In the genomic region with DNA sequence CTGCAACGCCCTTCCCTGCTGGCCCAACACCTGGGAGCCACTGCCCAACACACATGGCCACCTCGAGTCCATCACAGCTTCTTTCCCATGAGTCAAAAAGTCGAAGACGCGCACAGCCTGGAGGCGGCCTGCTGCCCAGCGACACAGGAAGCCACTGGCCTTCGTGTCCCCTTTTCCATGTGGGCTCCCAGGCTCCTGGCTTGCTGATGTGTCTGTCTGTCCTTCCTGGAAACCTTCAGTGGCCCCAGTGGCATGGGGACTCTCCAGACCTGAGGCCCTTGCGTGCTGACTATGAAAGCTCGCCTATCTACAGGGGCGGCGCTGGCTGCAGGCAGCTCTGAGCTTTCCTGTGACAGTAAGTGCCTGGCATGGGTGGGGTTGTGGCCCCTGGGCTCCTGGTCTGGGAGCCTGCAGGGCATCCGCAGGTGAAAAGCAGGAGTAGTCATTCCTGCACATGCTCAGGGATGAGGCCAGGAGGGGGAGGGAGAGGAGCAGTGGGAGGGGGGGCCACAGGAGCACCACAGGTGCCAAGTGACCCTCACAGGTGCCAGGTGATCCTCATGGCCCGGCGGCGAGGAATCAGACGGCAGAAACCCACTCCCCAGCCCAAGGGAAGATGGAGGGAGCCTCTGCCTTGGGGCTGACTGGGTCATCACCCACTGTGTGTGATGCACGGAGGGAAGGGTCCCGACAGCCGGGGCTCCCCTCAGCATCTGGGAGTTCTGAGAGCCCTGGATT, we compare ENCODE assay signal across 9 cellular contexts. TPM values are rescaled to one million over a fixed set of nuclear protein-coding genes. Genes with fewer than 3 reads are reported as not detected.
DNase-seq lines count a peak whose midpoint lies in the region; ATAC-seq and TF ChIP-seq lines count a peak whose summit lies in the region.
"Had no signal": no experiment of that assay in that cellular context is flagged by ENCODE, and none has a peak within 500 bp of the region (broad histone marks: within the 10 kb centered on the region; RNA-seq: fewer than 3 reads in every experiment).

No MANE protein-coding gene starts in this region.

- peak overlapping the region; percentile 7 for H3K27ac Mint-ChIP-seq in activated naive CD4-positive, alpha-beta T cell treated with anti-CD3 and anti-CD28 coated beads, Interleukin-2, amount 10 ng/mL, durations not matched to agents 7 days and 5 days
- H3K27ac Mint-ChIP-seq in type B pancreatic cell, result peak overlapping the region; percentile 55

- H3K27ac ChIP-seq in duodenal mucosa (ENCODE audit: low read depth, low read length) (peak overlapping the region; percentile 87), osteoblast (ENCODE audit: low read depth, low read length) (peak overlapping the region; percentile 90)

- TF ChIP-seq CTCF in osteoblast (IDR thresholded peaks at IDR 0.05; ENCODE audit: extremely low read depth, low read depth, low read length) (no peak), type B pancreatic cell (conservative IDR thresholded peaks at IDR 0.05) (no peak)

- H3K27me3 ChIP-seq in duodenal mucosa (ENCODE audit: control insufficient read depth in 1 of 2, insufficient read depth in 2 of 2, low read length in 2 of 2) (no peaks in the 10 kb centered on the region), osteoblast (ENCODE audit: insufficient read depth, low read length) (no peaks in the 10 kb centered on the region)

- H3K9me3 ChIP-seq in duodenal mucosa (ENCODE audit: control insufficient read depth in 1 of 2, low read length in 2 of 2) (no peaks in the 10 kb centered on the region), osteoblast (ENCODE audit: low read depth, low read length) (no peaks in the 10 kb centered on the region)

- H3K4me1 ChIP-seq in duodenal mucosa (ENCODE audit: control insufficient read depth in 1 of 2, insufficient read depth in 2 of 2, low read length in 2 of 2) (peaks cover 84 to 86% of the 10 kb centered on the region in 2 donors), osteoblast (ENCODE audit: insufficient read depth, low read length) (peaks cover 79% of the 10 kb centered on the region)

- H3K9ac ChIP-seq in duodenal mucosa (ENCODE audit: low read depth in 1 of 2, low read length in 2 of 2), result peak overlapping the region in 1 of 2 donors; percentile 43

- no peak overlapping the region for H3K4me3 ChIP-seq in duodenal mucosa (ENCODE audit: low read depth in 1 of 2, low read length in 2 of 2)
- no peak overlapping the region for H3K4me3 ChIP-seq in osteoblast (ENCODE audit: insufficient read depth, low read length)

- H2AFZ ChIP-seq in osteoblast (ENCODE audit: low read length), result no peak overlapping the region

- H3K9me3 Mint-ChIP-seq in activated naive CD4-positive, alpha-beta T cell treated with anti-CD3 and anti-CD28 coated beads, Interleukin-2, amount 10 ng/mL, durations not matched to agents 7 days and 5 days, result no peaks in the 10 kb centered on the region
- no peaks in the 10 kb centered on the region for H3K9me3 Mint-ChIP-seq in type B pancreatic cell

- peaks cover 83% of the 10 kb centered on the region for H4K20me1 ChIP-seq in osteoblast (ENCODE audit: insufficient read depth, low read length)

- peaks cover 36% of the 10 kb centered on the region for H3K36me3 Mint-ChIP-seq in activated naive CD4-positive, alpha-beta T cell treated with anti-CD3 and anti-CD28 coated beads, Interleukin-2, amount 10 ng/mL, durations not matched to agents 7 days and 5 days
- peaks cover 3% of the 10 kb centered on the region for H3K36me3 Mint-ChIP-seq in type B pancreatic cell

- H3K36me3 ChIP-seq in duodenal mucosa (ENCODE audit: control insufficient read depth in 1 of 2, insufficient read depth in 2 of 2, low read length in 2 of 2) (peaks cover 0 to 25% of the 10 kb centered on the region in 2 donors), osteoblast (ENCODE audit: insufficient read depth, low read length) (peaks cover 2% of the 10 kb centered on the region)

- H3K4me1 Mint-ChIP-seq in activated naive CD4-positive, alpha-beta T cell treated with anti-CD3 and anti-CD28 coated beads, Interleukin-2, amount 10 ng/mL, durations not matched to agents 7 days and 5 days, result peaks cover 83% of the 10 kb centered on the region
- H3K4me1 Mint-ChIP-seq in type B pancreatic cell (ENCODE audit: unreplicated experiment), result peaks cover 37% of the 10 kb centered on the region

- H3K79me2 ChIP-seq in osteoblast (ENCODE audit: insufficient read depth, low read length), result peaks cover 93% of the 10 kb centered on the region

- no peak overlapping the region for H3K4me3 Mint-ChIP-seq in activated naive CD4-positive, alpha-beta T cell treated with anti-CD3 and anti-CD28 coated beads, Interleukin-2, amount 10 ng/mL, durations not matched to agents 7 days and 5 days
- no peak overlapping the region for H3K4me3 Mint-ChIP-seq in type B pancreatic cell

- no peaks in the 10 kb centered on the region for H3K27me3 Mint-ChIP-seq in activated naive CD4-positive, alpha-beta T cell treated with anti-CD3 and anti-CD28 coated beads, Interleukin-2, amount 10 ng/mL, durations not matched to agents 7 days and 5 days
- H3K27me3 Mint-ChIP-seq in type B pancreatic cell, result no peaks in the 10 kb centered on the region

- H3K4me2 ChIP-seq in osteoblast (ENCODE audit: insufficient read depth, low read length), result no peak overlapping the region

- DNase-seq in activated naive CD4-positive, alpha-beta T cell treated with anti-CD3 and anti-CD28 coated beads, Interleukin-2, amount 10 ng/mL, durations not matched to agents 7 days and 5 days, result no peak
- DNase-seq in activated naive CD4-positive, alpha-beta T cell treated with Interleukin-2 at 50 U/mL for 16 hours, result no peak
- DNase-seq in osteoblast (ENCODE audit: insufficient read length, low spot score, missing footprints) (peak; percentile 49), type B pancreatic cell (ENCODE audit: extremely low spot score, unreplicated experiment) (no peak), NCI-H82 (lab: John Stamatoyannopoulos, UW) (no peak), Kasumi-1 (lab: John Stamatoyannopoulos, UW) (no peak)
- DNase-seq: T-helper 9 cell had no signal

- CTCF ChIA-PET in activated naive CD4-positive, alpha-beta T cell treated with anti-CD3 and anti-CD28 coated beads, Interleukin-2, amount 10 ng/mL, durations not matched to agents 7 days and 5 days (lab: Charles Lee), result interaction anchor here (0.9 kb wide), 1 partner anchor 27 kb away, joined by 3 read pairs; a partner anchor contains a TSS

- no peak for ATAC-seq in HG03439 (IDR thresholded peaks at IDR 0.05; ENCODE audit: unreplicated experiment)

RNA-seq across cellular contexts. Expression of a gene that starts 27.5 kb away (rescaled TPM):
- total RNA-seq in osteoblast (83.2 and 84.9 TPM in 2 replicates), type B pancreatic cell (ENCODE audit: low replicate concordance) (74.4 and 87.2 TPM in 2 replicates)

RNA-seq across cellular contexts. Expression of a gene that starts 29.4 kb away (rescaled TPM):
- 6.8 and 6.9 TPM in 2 replicates for total RNA-seq in osteoblast
- 43.5 and 43.6 TPM in 2 replicates for total RNA-seq in type B pancreatic cell (ENCODE audit: low replicate concordance)

RNA-seq across cellular contexts. Expression of a gene that starts 29.6 kb away (rescaled TPM):
- total RNA-seq in osteoblast, result 3.6 and 5.6 TPM in 2 replicates
- 25.7 and 46.3 TPM in 2 replicates for total RNA-seq in type B pancreatic cell (ENCODE audit: low replicate concordance)

RNA-seq across cellular contexts. Expression of a gene that starts 34.2 kb away (rescaled TPM):
- total RNA-seq in osteoblast (2.4 and 2.5 TPM in 2 replicates), type B pancreatic cell (ENCODE audit: low replicate concordance) (42.5 and 96.9 TPM in 2 replicates)
